ENCODE assay signal across 1 cellular context in the genomic region with DNA sequence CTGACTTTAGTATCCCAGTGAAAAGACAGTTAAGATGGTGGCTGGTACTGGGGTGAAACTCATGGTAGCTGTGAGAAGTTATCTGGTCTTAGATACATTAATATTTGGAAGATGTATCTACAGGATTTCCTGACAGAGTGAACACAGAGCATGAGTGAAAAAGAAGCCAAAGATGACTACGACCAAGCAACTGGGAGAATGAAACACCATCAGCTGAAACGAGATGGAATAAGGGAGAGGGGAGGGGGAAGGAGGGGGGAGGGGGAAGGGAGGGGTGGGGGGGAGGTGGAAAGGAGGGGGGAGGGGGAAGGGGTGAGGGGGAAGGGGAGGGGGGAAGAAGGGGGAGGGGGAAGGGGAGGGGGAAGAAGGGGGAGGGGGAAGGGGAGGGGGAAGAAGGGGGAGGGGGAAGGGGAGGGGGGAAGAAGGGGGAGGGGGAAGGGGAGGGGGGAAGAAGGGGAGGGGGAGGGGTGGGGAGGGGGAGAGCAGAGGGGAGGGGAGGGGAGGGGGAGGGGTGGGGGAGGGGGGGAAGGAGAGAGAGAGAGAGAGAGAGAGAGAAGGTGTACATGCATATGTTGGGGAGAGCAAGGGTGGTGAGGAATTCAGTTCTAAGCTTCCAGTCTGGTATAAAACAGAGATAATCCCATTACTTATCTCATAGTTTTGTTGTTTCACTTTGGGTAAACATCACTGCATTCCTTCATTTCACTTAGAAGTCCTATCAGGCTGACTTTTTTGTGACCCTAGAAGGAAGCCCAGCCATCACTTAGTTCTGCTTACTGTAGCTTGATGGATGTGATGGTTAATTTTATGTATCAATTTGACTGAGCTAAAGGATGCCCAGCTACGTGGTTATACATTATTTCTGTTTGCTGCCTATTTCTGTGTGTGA.
TF ChIP-seq lines count a peak whose summit lies in the region.

No MANE protein-coding gene starts in this region.

TF ChIP-seq in SK-N-SH, 30 proteins besides CTCF, POLR2A, EP300 and RAD21:
- TF ChIP-seq, protein P1, sequence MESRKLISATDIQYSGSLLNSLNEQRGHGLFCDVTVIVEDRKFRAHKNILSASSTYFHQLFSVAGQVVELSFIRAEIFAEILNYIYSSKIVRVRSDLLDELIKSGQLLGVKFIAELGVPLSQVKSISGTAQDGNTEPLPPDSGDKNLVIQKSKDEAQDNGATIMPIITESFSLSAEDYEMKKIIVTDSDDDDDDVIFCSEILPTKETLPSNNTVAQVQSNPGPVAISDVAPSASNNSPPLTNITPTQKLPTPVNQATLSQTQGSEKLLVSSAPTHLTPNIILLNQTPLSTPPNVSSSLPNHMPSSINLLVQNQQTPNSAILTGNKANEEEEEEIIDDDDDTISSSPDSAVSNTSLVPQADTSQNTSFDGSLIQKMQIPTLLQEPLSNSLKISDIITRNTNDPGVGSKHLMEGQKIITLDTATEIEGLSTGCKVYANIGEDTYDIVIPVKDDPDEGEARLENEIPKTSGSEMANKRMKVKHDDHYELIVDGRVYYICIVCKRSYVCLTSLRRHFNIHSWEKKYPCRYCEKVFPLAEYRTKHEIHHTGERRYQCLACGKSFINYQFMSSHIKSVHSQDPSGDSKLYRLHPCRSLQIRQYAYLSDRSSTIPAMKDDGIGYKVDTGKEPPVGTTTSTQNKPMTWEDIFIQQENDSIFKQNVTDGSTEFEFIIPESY (IDR thresholded peaks at IDR 0.05; ENCODE audit: borderline replicate concordance, low read depth) = no peak
- TF ChIP-seq RFX5 (IDR thresholded peaks at IDR 0.05; ENCODE audit: low read length) = no peak
- TF ChIP-seq, protein P2, sequence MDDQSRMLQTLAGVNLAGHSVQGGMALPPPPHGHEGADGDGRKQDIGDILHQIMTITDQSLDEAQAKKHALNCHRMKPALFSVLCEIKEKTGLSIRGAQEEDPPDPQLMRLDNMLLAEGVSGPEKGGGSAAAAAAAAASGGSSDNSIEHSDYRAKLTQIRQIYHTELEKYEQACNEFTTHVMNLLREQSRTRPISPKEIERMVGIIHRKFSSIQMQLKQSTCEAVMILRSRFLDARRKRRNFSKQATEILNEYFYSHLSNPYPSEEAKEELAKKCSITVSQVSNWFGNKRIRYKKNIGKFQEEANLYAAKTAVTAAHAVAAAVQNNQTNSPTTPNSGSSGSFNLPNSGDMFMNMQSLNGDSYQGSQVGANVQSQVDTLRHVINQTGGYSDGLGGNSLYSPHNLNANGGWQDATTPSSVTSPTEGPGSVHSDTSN (IDR thresholded peaks at IDR 0.05) = no peak
- TF ChIP-seq GABPA (IDR thresholded peaks at IDR 0.05; ENCODE audit: low read depth) = no peak
- no peak for TF ChIP-seq CHD2 (IDR thresholded peaks at IDR 0.05; ENCODE audit: low read length, partially characterized antibody)
- TF ChIP-seq, protein P3, sequence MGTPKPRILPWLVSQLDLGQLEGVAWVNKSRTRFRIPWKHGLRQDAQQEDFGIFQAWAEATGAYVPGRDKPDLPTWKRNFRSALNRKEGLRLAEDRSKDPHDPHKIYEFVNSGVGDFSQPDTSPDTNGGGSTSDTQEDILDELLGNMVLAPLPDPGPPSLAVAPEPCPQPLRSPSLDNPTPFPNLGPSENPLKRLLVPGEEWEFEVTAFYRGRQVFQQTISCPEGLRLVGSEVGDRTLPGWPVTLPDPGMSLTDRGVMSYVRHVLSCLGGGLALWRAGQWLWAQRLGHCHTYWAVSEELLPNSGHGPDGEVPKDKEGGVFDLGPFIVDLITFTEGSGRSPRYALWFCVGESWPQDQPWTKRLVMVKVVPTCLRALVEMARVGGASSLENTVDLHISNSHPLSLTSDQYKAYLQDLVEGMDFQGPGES (IDR thresholded peaks at IDR 0.05; ENCODE audit: low read depth, low read length) = no peak
- TF ChIP-seq TAF1 (IDR thresholded peaks at IDR 0.05; ENCODE audit: borderline replicate concordance, low read depth, low read length) = no peak
- TF ChIP-seq TCF12 (IDR thresholded peaks at IDR 0.05) = no peak
- no peak for TF ChIP-seq GATA2 (CRISPR knock-in tag; IDR thresholded peaks at IDR 0.05)
- no peak for TF ChIP-seq POLR2AphosphoS5 (IDR thresholded peaks at IDR 0.05; ENCODE audit: low read depth, low read length)
